9 cellular contexts compared by ENCODE assay signal in the genomic region with DNA sequence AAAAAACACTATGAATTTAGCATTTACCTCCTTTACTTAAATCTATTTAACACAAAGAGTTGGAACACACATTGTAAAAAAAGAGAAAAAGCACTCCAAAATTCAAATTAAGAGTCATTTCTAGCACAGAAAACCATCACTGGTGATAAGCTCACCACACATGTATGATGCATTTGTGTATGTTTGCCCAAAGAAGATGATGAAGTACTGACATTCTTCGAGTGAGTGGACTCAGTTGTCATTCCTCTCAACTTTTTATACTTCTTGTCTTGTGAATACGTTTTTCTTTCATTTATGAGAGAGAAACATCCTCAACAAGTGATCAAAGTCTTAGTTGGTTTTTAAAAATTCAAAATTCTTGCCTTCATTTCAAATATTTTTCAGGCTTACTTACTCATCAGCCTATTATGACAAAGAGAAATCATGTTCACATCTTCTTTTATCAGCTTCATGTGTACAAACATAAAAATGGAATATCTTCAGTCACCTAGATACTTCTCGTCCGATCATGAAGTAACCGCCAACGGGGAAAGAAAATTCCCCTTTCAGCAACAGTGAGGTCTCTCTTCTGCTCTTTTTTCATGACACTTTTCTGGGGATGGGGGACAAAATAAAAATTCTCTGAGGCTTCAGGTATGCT. TPM values are rescaled to one million over a fixed set of nuclear protein-coding genes. Genes with fewer than 3 reads are reported as not detected.
A peak's percentile ranks its signal among the peaks of the same experiment; 100 is the strongest.
DNase-seq lines count a peak whose midpoint lies in the region; ATAC-seq, FAIRE-seq and TF ChIP-seq lines count a peak whose summit lies in the region.
"Had no signal": no experiment of that assay in that cellular context is flagged by ENCODE, and none has a peak within 500 bp of the region (broad histone marks: within the 10 kb centered on the region; RNA-seq: fewer than 3 reads in every experiment).

No MANE protein-coding gene starts in this region.

- DNase-seq in EL (peak; percentile 34), Panc1 (ENCODE audit: low read depth, low spot score) (no peak), epithelial cell of proximal tubule (ENCODE audit: low read depth) (no peak), osteoblast (ENCODE audit: insufficient read length, low spot score, missing footprints) (peak; percentile 51), retina (no peak), ureter (ENCODE audit: low spot score) (no peak), GM12892 (ENCODE audit: insufficient read length) (no peak)

- H3K9me3 ChIP-seq in Panc1 (ENCODE audit: control insufficient read depth, insufficient read depth, low read depth, low read length) = no peaks in the 10 kb centered on the region
- H3K9me3 ChIP-seq in osteoblast (ENCODE audit: low read depth, low read length) = no peaks in the 10 kb centered on the region

- in situ Hi-C loops in Panc1 (cut with HindIII; ENCODE audit: low pct_unique_long_range_greater_than_20kb, low sequenced_read_pairs) = no loop called here

- peaks cover 5% of the 10 kb centered on the region; the same call in 1 of the 2 replicates for H3K4me1 ChIP-seq in Panc1 (ENCODE audit: control insufficient read depth, insufficient read depth, low read length)
- H3K4me1 ChIP-seq in osteoblast (ENCODE audit: insufficient read depth, low read length) = peaks cover 34% of the 10 kb centered on the region

- H3K27me3 ChIP-seq in Panc1 (ENCODE audit: control insufficient read depth, insufficient read depth, low read length) = no peaks in the 10 kb centered on the region
- no peaks in the 10 kb centered on the region for H3K27me3 ChIP-seq in osteoblast (ENCODE audit: insufficient read depth, low read length)

- FAIRE-seq in GM12892 (lab: Jason Lieb, UNC) = no peak

- BruUV-seq in Panc1 (replicated peaks; lab: Mats Ljungman, UMichigan) = TSS peak; percentile 64

- H3K36me3 ChIP-seq in Panc1 (ENCODE audit: control insufficient read depth, insufficient read depth, low read length) (no peaks in the 10 kb centered on the region), osteoblast (ENCODE audit: insufficient read depth, low read length) (peaks cover 36% of the 10 kb centered on the region)

- TF ChIP-seq CTCF in Panc1 (IDR thresholded peaks at IDR 0.05) (no peak), epithelial cell of proximal tubule (conservative IDR thresholded peaks at IDR 0.05; ENCODE audit: low read depth, low read length) (no peak), osteoblast (IDR thresholded peaks at IDR 0.05; ENCODE audit: extremely low read depth, low read depth, low read length) (no peak)

- peaks cover 23% of the 10 kb centered on the region for H4K20me1 ChIP-seq in osteoblast (ENCODE audit: insufficient read depth, low read length)

- H3K4me3 ChIP-seq in Panc1 (ENCODE audit: low read depth in 2 of 2, low read length in 2 of 2) = peak overlapping the region; percentile 48 to 73
- peak overlapping the region; percentile 74 for H3K4me3 ChIP-seq in epithelial cell of proximal tubule (ENCODE audit: low read depth, low read length)
- peak overlapping the region; percentile 90 for H3K4me3 ChIP-seq in osteoblast (ENCODE audit: insufficient read depth, low read length)

- H3K4me2 ChIP-seq in osteoblast (ENCODE audit: insufficient read depth, low read length) = peak overlapping the region; percentile 85

- H3K79me2 ChIP-seq in osteoblast (ENCODE audit: insufficient read depth, low read length) = peaks cover 65% of the 10 kb centered on the region

- no peak overlapping the region for H2AFZ ChIP-seq in osteoblast (ENCODE audit: low read length)

- CTCF ChIA-PET in Panc1 (lab: Charles Lee) = no interaction called here

- POLR2A ChIA-PET in Panc1 (lab: Charles Lee) = no interaction called here

- H3K27ac ChIP-seq in Panc1 (ENCODE audit: low read length) (peak overlapping the region; percentile 63), osteoblast (ENCODE audit: low read depth, low read length) (peak overlapping the region; percentile 80)
- H3K27ac ChIP-seq: HL-60 had no signal

- intact Hi-C loops in Panc1 (cut with micrococcal nuclease; ENCODE audit: unreplicated experiment) = loop anchor here (10.0 kb wide), 1 partner anchor 1150 kb away; no protein-coding TSS in a partner anchor

- no peak for TF ChIP-seq POLR2A in GM12892 (IDR thresholded peaks at IDR 0.05; ENCODE audit: low read depth, low read length)

- ATAC-seq in Panc1 (no peak), HG03571 (IDR thresholded peaks at IDR 0.05; ENCODE audit: unreplicated experiment) (no peak)

RNA-seq across cellular contexts. Expression of a gene that starts 1.5 kb away (rescaled TPM):
- total RNA-seq in Panc1 (2021; ENCODE audit: unreplicated experiment) (6.8 TPM), epithelial cell of proximal tubule (7.1 and 8.2 TPM in 2 replicates), osteoblast (119 and 157 TPM in 2 replicates), ureter (6.3 TPM)
- polyA plus RNA-seq in Panc1 (2012; ENCODE audit: insufficient read length) = 1.7 TPM
- not detected for polyA plus RNA-seq in GM12892 (2012; ENCODE audit: missing spikeins)

Comparison
In these comparisons a context has a peak if more than half of its experiments do, and no peak if none do; other contexts are left out.
1. DNase-seq: peak in EL (single experiment) and osteoblast (single experiment); none in Panc1 (single experiment), epithelial cell of proximal tubule (single experiment), retina (single experiment), ureter (single experiment) and GM12892 (single experiment).
2. RNA of a gene that starts 1.5 kb away (total RNA-seq): 119 to 157 TPM in osteoblast; 7.1 to 8.2 TPM in epithelial cell of proximal tubule, 6.8 TPM in Panc1 (single experiment) and 6.3 TPM in ureter (single experiment); every median in the first group is over 10 times any median in the second.
3. Peak in every context shown above with its lines, with median percentiles within 50 percentile points of each other: H3K4me3 ChIP-seq.